Comparison of ENCODE assay signal across 13 cellular contexts in genomic region chr4:159169414-159169813, GRCh38.
DNase-seq lines count a peak whose midpoint lies in the region; ATAC-seq and FAIRE-seq lines count a peak whose summit lies in the region.
"Had no signal": no experiment of that assay in that cellular context is flagged by ENCODE, and none has a peak within 500 bp of the region (broad histone marks: within the 10 kb centered on the region; RNA-seq: fewer than 3 reads in every experiment).

No MANE protein-coding gene starts in this region.

- peak; percentile 25 for ATAC-seq in GM19351 (IDR thresholded peaks at IDR 0.05; ENCODE audit: unreplicated experiment)
- ATAC-seq in HG02571 (IDR thresholded peaks at IDR 0.05; ENCODE audit: unreplicated experiment), result peak; percentile 19
- ATAC-seq in HG03135 (IDR thresholded peaks at IDR 0.05; ENCODE audit: unreplicated experiment), result peak; percentile 40

- no peak for DNase-seq in NCI-H2107 treated with DMSO at 0.1 percent for 48 hours (lab: John Stamatoyannopoulos, UW; ENCODE audit: unreplicated experiment)
- no peak for DNase-seq in urothelium cell line (ENCODE audit: low spot score)
- DNase-seq in kidney tubule cell (ENCODE audit: low spot score), result no peak
- DNase-seq in HuH-7.5 (ENCODE audit: low spot score), result no peak
- DNase-seq: activated T-cell treated with anti-CD3 and anti-CD28 coated beads for 4 hours; CD4-positive, alpha-beta T cell; kidney glomerular epithelial cell; NCI-H1092; posterior cingulate gyrus had no signal

- no peak for FAIRE-seq in urothelium cell line (lab: Jason Lieb, UNC)
- FAIRE-seq: endothelial cell of umbilical vein had no signal
